Comparison of ENCODE assay signal across 1 cellular context in the genomic region with DNA sequence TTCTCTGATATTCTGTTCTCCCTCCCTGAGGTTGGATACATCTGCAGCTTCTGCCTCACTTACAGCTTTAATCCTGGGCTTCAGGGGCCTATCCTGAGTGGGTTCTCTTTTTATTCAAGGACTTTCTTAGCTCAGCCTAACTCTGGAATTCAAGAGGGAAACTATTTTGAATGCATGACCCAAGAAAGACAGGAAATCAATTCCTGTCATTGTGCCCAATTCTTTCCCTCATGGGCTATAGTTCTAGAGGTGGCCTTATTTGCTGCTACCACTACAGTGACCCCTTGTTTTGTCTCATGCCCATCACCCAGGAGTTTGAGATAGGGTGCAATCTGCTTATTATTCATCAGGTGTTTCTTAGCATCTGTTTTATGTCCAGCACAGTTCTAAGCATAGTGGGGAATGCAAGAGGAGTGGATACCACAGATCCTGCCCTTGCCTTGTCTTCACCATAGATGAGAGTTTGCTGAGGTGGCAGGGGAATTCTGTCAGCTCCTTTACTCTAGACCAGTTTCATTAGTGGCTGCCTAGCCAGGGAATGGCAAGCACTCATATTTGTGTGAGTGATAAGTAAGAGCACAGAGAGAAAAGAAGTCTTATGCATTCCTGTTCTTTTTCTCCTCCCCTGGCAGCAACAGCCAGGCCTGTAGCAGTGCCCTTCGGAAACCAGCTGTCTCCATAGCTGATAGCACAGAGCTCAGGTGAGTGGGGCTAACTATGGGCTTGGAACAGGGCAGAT.
TF ChIP-seq lines count a peak whose summit lies in the region.

No MANE protein-coding gene starts in this region.

TF ChIP-seq in GM12891, 5 proteins besides CTCF, POLR2A, EP300 and RAD21:
- TF ChIP-seq POLR2AphosphoS5 (IDR thresholded peaks at IDR 0.05; ENCODE audit: low read depth, low read length): no peak
- no peak for TF ChIP-seq POU2F2 (IDR thresholded peaks at IDR 0.05; ENCODE audit: low read depth, low read length)
- TF ChIP-seq PAX5 (IDR thresholded peaks at IDR 0.05; ENCODE audit: insufficient read depth, low read length, severe bottlenecking): no peak
- no peak for TF ChIP-seq TAF1 (IDR thresholded peaks at IDR 0.05; ENCODE audit: low read depth, low read length)
- no peak for TF ChIP-seq SPI1 (IDR thresholded peaks at IDR 0.05; ENCODE audit: low read depth, low read length)
